ENCODE assay signal across 2 cellular contexts in the genomic region with DNA sequence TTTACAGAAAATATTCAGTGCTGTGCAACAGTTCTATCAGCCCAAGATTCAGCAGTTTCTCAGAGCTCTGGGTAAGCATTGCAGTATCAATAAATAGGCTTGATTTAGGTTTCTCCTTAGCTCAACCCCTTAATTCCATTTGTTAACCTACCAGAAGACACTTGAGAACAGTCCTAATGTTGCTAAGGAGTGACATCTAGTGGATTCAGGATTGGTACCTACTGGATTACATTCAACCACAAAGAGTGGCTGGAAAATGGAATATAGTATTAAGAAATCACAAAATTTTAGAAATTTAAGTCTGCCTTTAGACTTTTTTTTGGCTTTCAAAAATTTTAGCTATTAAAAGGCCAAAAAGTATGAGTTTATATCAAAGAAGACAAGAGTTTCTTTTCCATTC.
TF ChIP-seq lines count a peak whose summit lies in the region.

No MANE protein-coding gene starts in this region.

TF ChIP-seq in GM12878, 131 proteins besides CTCF, POLR2A, EP300 and RAD21:
- TF ChIP-seq SMC3 (IDR thresholded peaks at IDR 0.05; ENCODE audit: borderline replicate concordance, low read length) = peak; percentile 3; the same call in 1 of the 2 replicates
- TF ChIP-seq TCF12 (IDR thresholded peaks at IDR 0.05; ENCODE audit: low read depth, low read length) = no peak

TF ChIP-seq in liver, 16 proteins besides CTCF, POLR2A, EP300 and RAD21:
- TF ChIP-seq FOXA1 (IDR thresholded peaks at IDR 0.05) (no peak), ZBTB33 (IDR thresholded peaks at IDR 0.05) (no peak), EGR1 (IDR thresholded peaks at IDR 0.05; ENCODE audit: low read depth in 2 of 2) (no peak), JUND (IDR thresholded peaks at IDR 0.05) (no peak), FOXA2 (IDR thresholded peaks at IDR 0.05) (no peak), HNF4A (conservative IDR thresholded peaks at IDR 0.05) (no peak), HNF4G (IDR thresholded peaks at IDR 0.05) (no peak), YY1 (IDR thresholded peaks at IDR 0.05) (no peak), RXRA (IDR thresholded peaks at IDR 0.05) (no peak), GABPA (IDR thresholded peaks at IDR 0.05 in 1 of 2, conservative IDR thresholded peaks at IDR 0.05 in 1 of 2) (no peak), TAF1 (conservative IDR thresholded peaks at IDR 0.05) (no peak), NR2F2 (IDR thresholded peaks at IDR 0.05) (no peak)
- TF ChIP-seq, protein P1, sequence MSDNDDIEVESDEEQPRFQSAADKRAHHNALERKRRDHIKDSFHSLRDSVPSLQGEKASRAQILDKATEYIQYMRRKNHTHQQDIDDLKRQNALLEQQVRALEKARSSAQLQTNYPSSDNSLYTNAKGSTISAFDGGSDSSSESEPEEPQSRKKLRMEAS (IDR thresholded peaks at IDR 0.05) = no peak
- TF ChIP-seq, protein P2, sequence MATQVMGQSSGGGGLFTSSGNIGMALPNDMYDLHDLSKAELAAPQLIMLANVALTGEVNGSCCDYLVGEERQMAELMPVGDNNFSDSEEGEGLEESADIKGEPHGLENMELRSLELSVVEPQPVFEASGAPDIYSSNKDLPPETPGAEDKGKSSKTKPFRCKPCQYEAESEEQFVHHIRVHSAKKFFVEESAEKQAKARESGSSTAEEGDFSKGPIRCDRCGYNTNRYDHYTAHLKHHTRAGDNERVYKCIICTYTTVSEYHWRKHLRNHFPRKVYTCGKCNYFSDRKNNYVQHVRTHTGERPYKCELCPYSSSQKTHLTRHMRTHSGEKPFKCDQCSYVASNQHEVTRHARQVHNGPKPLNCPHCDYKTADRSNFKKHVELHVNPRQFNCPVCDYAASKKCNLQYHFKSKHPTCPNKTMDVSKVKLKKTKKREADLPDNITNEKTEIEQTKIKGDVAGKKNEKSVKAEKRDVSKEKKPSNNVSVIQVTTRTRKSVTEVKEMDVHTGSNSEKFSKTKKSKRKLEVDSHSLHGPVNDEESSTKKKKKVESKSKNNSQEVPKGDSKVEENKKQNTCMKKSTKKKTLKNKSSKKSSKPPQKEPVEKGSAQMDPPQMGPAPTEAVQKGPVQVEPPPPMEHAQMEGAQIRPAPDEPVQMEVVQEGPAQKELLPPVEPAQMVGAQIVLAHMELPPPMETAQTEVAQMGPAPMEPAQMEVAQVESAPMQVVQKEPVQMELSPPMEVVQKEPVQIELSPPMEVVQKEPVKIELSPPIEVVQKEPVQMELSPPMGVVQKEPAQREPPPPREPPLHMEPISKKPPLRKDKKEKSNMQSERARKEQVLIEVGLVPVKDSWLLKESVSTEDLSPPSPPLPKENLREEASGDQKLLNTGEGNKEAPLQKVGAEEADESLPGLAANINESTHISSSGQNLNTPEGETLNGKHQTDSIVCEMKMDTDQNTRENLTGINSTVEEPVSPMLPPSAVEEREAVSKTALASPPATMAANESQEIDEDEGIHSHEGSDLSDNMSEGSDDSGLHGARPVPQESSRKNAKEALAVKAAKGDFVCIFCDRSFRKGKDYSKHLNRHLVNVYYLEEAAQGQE (IDR thresholded peaks at IDR 0.05) = no peak
- TF ChIP-seq, protein P3, sequence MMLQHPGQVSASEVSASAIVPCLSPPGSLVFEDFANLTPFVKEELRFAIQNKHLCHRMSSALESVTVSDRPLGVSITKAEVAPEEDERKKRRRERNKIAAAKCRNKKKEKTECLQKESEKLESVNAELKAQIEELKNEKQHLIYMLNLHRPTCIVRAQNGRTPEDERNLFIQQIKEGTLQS (IDR thresholded peaks at IDR 0.05) = no peak
